Comparison of ENCODE assay signal across 8 cellular contexts in genomic region chr9:110452227-110452801, GRCh38.
DNase-seq lines count a peak whose midpoint lies in the region; ATAC-seq and TF ChIP-seq lines count a peak whose summit lies in the region.

No MANE protein-coding gene starts in this region.

- H3K27me3 Mint-ChIP-seq in H9 (ENCODE audit: low read depth), result no peaks in the 10 kb centered on the region
- H3K27me3 Mint-ChIP-seq in Calu3 (ENCODE audit: unreplicated experiment), result no peaks in the 10 kb centered on the region
- H3K27me3 Mint-ChIP-seq in activated T-helper 17 cell treated with anti-CD3 and anti-CD28 coated beads, Interleukin-2, amount 50 U/mL, for 72 hours, result peaks cover 3% of the 10 kb centered on the region

- H2BK120ac ChIP-seq in H9 (ENCODE audit: low read depth, low read length, poor library complexity, severe bottlenecking), result no peak overlapping the region

- no peaks in the 10 kb centered on the region for H4K20me1 ChIP-seq in H9 (ENCODE audit: control insufficient read depth, insufficient read depth, insufficient read length)

- no peak overlapping the region for H3K56ac ChIP-seq in H9 (ENCODE audit: insufficient read length, low read depth, low read length)

- no peak for ATAC-seq in activated T-helper 17 cell treated with anti-CD3 and anti-CD28 coated beads, Interleukin-2, amount 50 U/mL, for 72 hours (replicated peaks)

- H3K9me3 ChIP-seq in H9 (ENCODE audit: control insufficient read depth, low read depth, low read length) (no peaks in the 10 kb centered on the region), adipocyte (ENCODE audit: control insufficient read depth, low read length) (peaks cover under 1% of the 10 kb centered on the region)

- no peak overlapping the region for H3K27ac ChIP-seq in H9 (ENCODE audit: insufficient read length, low read depth, low read length)

- H3K9ac ChIP-seq in H9 (ENCODE audit: extremely low read depth, insufficient read length, low read length) (no peak overlapping the region), adipocyte (ENCODE audit: low read length) (peak overlapping the region; percentile 32)

- H3K4me2 ChIP-seq in H9 (ENCODE audit: insufficient read depth, insufficient read length, low read length), result no peak overlapping the region

- H3K4me1 Mint-ChIP-seq in H9 (0 out of 4 replicates have a peak, but pooled peaks cover 0 to 3% of the 10 kb centered on the region in 2 experiments), Calu3 (ENCODE audit: low read depth, unreplicated experiment) (no peaks in the 10 kb centered on the region)
- no peaks in the 10 kb centered on the region for H3K4me1 Mint-ChIP-seq in activated T-helper 17 cell treated with anti-CD3 and anti-CD28 coated beads, Interleukin-2, amount 50 U/mL, for 72 hours

- H3K9me3 Mint-ChIP-seq in H9 (no peaks in the 10 kb centered on the region), Calu3 (ENCODE audit: low read depth, unreplicated experiment) (no peaks in the 10 kb centered on the region)
- H3K9me3 Mint-ChIP-seq in activated T-helper 17 cell treated with anti-CD3 and anti-CD28 coated beads, Interleukin-2, amount 50 U/mL, for 72 hours, result no peaks in the 10 kb centered on the region

- H3K18ac ChIP-seq in H9 (ENCODE audit: insufficient read length, low read depth, low read length), result no peak overlapping the region

- no TSS peak for BruUV-seq in Calu3 (replicated peaks; lab: Mats Ljungman, UMichigan)

- H3K4me1 ChIP-seq in H9 (ENCODE audit: insufficient read depth, low read length) (no peaks in the 10 kb centered on the region), adipocyte (ENCODE audit: control insufficient read depth, insufficient read depth, low read length) (peaks cover 4% of the 10 kb centered on the region)

- DNase-seq in ACHN (peak; percentile 18), H9 (no peak), adipocyte (ENCODE audit: low read depth) (peak; percentile 44), kidney glomerular epithelial cell (lab: John Stamatoyannopoulos, UW) (peak; percentile 13), ureter (ENCODE audit: low spot score) (no peak), Calu3 (no peak), D341Med (ENCODE audit: low spot score) (no peak)

- H4K5ac ChIP-seq in H9 (ENCODE audit: insufficient read length, low read depth, low read length), result no peak overlapping the region

- in situ Hi-C loops in ACHN (cut with HindIII; ENCODE audit: low pct_ligation_motif_present, low pct_unique_long_range_greater_than_20kb, low sequenced_read_pairs), result no loop called here

- no CpG with 5 or more reads among the region's 3 CpGs for WGBS in H9 (ENCODE audit: extremely low coverage, insufficient read length, low lambda C conversion rate)

- no peak overlapping the region for H2BK12ac ChIP-seq in H9 (ENCODE audit: insufficient read length, low read depth, low read length)

- H3K79me2 ChIP-seq in H9 (ENCODE audit: insufficient read depth, low read length), result no peaks in the 10 kb centered on the region

- no peaks in the 10 kb centered on the region for H3K23me2 ChIP-seq in H9 (ENCODE audit: insufficient read length, low read depth, low read length, poor library complexity, severe bottlenecking)

- no peaks in the 10 kb centered on the region for H3K79me1 ChIP-seq in H9 (ENCODE audit: insufficient read depth, low read depth, low read length, poor library complexity, severe bottlenecking)

- no peak overlapping the region for H4K91ac ChIP-seq in H9 (ENCODE audit: insufficient read length, low read depth, low read length)

- H3K27ac Mint-ChIP-seq in H9 (no peak overlapping the region), Calu3 (ENCODE audit: unreplicated experiment) (no peak overlapping the region)
- H3K27ac Mint-ChIP-seq in activated T-helper 17 cell treated with anti-CD3 and anti-CD28 coated beads, Interleukin-2, amount 50 U/mL, for 72 hours, result no peak overlapping the region

- intact Hi-C loops in Calu3 (cut with micrococcal nuclease; ENCODE audit: unreplicated experiment), result loop anchor here (1.0 kb wide), 1 partner anchor 171 kb away; no protein-coding TSS in a partner anchor

- no peaks in the 10 kb centered on the region for H3K27me3 ChIP-seq in H9 (ENCODE audit: insufficient read depth, low read length)
- H3K27me3 ChIP-seq in adipocyte (replicated peaks; ENCODE audit: control insufficient read depth, insufficient read depth, low read length), result no peaks in the 10 kb centered on the region

- no peak overlapping the region for H2BK15ac ChIP-seq in H9 (ENCODE audit: low read depth, low read length)

- H3K23ac ChIP-seq in H9 (ENCODE audit: insufficient read length, low read depth, low read length), result no peak overlapping the region

- no peak overlapping the region for H3T11ph ChIP-seq in H9 (ENCODE audit: low read length)

- H3K36me3 Mint-ChIP-seq in H9 (ENCODE audit: insufficient read depth in 1 of 3, low read depth in 3 of 3) (no peaks in the 10 kb centered on the region), Calu3 (ENCODE audit: insufficient read depth, unreplicated experiment) (no peaks in the 10 kb centered on the region)
- H3K36me3 Mint-ChIP-seq in activated T-helper 17 cell treated with anti-CD3 and anti-CD28 coated beads, Interleukin-2, amount 50 U/mL, for 72 hours (ENCODE audit: low read depth), result no peaks in the 10 kb centered on the region

- CTCF ChIA-PET in Calu3 (lab: Charles Lee), result interaction anchor here (0.7 kb wide), 1 partner anchor 171 kb away, joined by 4 read pairs; no protein-coding TSS in a partner anchor

- no peak overlapping the region for H4K8ac ChIP-seq in H9 (replicated peaks; ENCODE audit: insufficient read length, low read depth, low read length)

- H2BK20ac ChIP-seq in H9 (ENCODE audit: low read depth, low read length, poor library complexity, severe bottlenecking), result no peak overlapping the region

- H3K4me3 ChIP-seq in adipocyte (ENCODE audit: low read length), result no peak overlapping the region

- H2BK5ac ChIP-seq in H9 (ENCODE audit: insufficient read length, low read length), result no peak overlapping the region

- peak; percentile 71 for TF ChIP-seq CTCF in H9 (conservative IDR thresholded peaks at IDR 0.05)
- no peak for TF ChIP-seq CTCF in Calu3 (IDR thresholded peaks at IDR 0.05; ENCODE audit: unreplicated experiment)

- no peak overlapping the region for H3K4ac ChIP-seq in H9 (ENCODE audit: low read depth, low read length)

- H2AFZ ChIP-seq in H9 (ENCODE audit: low read length), result no peak overlapping the region

- H3K4me3 Mint-ChIP-seq in H9, result no peak overlapping the region
- H3K4me3 Mint-ChIP-seq in Calu3 (ENCODE audit: low read depth, unreplicated experiment), result no peak overlapping the region
- no peak overlapping the region for H3K4me3 Mint-ChIP-seq in activated T-helper 17 cell treated with anti-CD3 and anti-CD28 coated beads, Interleukin-2, amount 50 U/mL, for 72 hours

- H3K36me3 ChIP-seq in adipocyte (ENCODE audit: control insufficient read depth, insufficient read depth, low read length, severe bottlenecking), result peaks cover 95% of the 10 kb centered on the region

- H2AK5ac ChIP-seq in H9 (ENCODE audit: insufficient read length, low read length), result no peak overlapping the region

- H3K14ac ChIP-seq in H9 (ENCODE audit: insufficient read depth, low read length), result no peak overlapping the region

Comparison
In these comparisons a context has a peak if more than half of its experiments do, and no peak if none do; other contexts are left out.
1. DNase-seq: peak in ACHN (single experiment), adipocyte (single experiment) and kidney glomerular epithelial cell (single experiment); none in H9 (single experiment), ureter (single experiment), Calu3 (single experiment) and D341Med (single experiment).